ENCODE assay signal across 7 cellular contexts in the genomic region with DNA sequence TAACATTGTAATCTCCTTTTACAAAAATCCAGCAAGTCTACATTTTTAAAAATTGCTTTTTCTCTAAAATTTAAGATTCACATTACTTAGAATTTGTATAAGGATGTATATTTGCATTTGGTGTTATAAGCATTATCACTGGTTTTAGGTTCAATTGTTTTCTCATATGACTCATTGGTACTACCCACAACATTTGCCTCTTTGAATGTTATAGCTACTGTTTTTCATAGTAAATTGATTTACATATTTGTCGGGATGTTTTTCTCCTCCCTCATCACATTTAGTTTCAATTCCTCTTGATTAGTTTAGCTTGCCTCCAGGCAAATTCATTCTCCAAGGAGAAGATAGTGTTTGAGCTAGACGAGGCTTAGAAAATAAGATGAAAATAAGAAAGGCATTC.
DNase-seq lines count a peak whose midpoint lies in the region; ATAC-seq, FAIRE-seq and TF ChIP-seq lines count a peak whose summit lies in the region.
"Not testable (repeated sequence)": the region's sequence is repeated elsewhere in the genome, so short reads cannot be mapped to it uniquely, and the experiment has no call there.

No MANE protein-coding gene starts in this region.

- FAIRE-seq in colon (lab: Jason Lieb, UNC) (peak; percentile 31), kidney (lab: Jason Lieb, UNC) (peak; percentile 45)

- TF ChIP-seq CTCF in kidney (IDR thresholded peaks at IDR 0.05; ENCODE audit: borderline replicate concordance, extremely low read depth, insufficient read depth), result not testable (repeated sequence)

- not testable (repeated sequence) for H3K4me1 ChIP-seq in kidney (ENCODE audit: control insufficient read depth in 1 of 2, insufficient read depth in 1 of 2, low read depth in 1 of 2, low read length in 2 of 2)

- H3K9ac ChIP-seq in kidney (ENCODE audit: low read length in 2 of 2), result not testable (repeated sequence)

- H3K9me3 ChIP-seq in kidney (ENCODE audit: control insufficient read depth in 1 of 2, low read length in 2 of 2), result peaks cover 0 to 11% of the 10 kb centered on the region in 2 donors

- H3K36me3 ChIP-seq in kidney (ENCODE audit: control insufficient read depth in 1 of 2, insufficient read depth in 2 of 2, low read length in 2 of 2), result not testable (repeated sequence)

- ATAC-seq in GM18499 (IDR thresholded peaks at IDR 0.05; ENCODE audit: insufficient read depth, unreplicated experiment), result peak; percentile 66
- peak; percentile 47 for ATAC-seq in GM18520 (IDR thresholded peaks at IDR 0.05; ENCODE audit: unreplicated experiment)
- ATAC-seq in GM19351 (IDR thresholded peaks at IDR 0.05; ENCODE audit: unreplicated experiment), result peak; percentile 47
- ATAC-seq in HG02981 (IDR thresholded peaks at IDR 0.05; ENCODE audit: unreplicated experiment), result peak; percentile 47
- peak; percentile 48 for ATAC-seq in HG03469 (IDR thresholded peaks at IDR 0.05; ENCODE audit: unreplicated experiment)

- not testable (repeated sequence) for H3K27ac ChIP-seq in kidney (ENCODE audit: low read depth in 2 of 2, low read length in 2 of 2)

- intact Hi-C loops in kidney (cut with DNase I), result not testable (repeated sequence)

- H3K4me3 ChIP-seq in kidney (ENCODE audit: low read length in 2 of 2), result not testable (repeated sequence)

- DNase-seq in kidney, result not testable (repeated sequence)
